In genomic region chr16:5454349-5454748, GRCh38 we compare ENCODE assay signal across 11 cellular contexts.
"Had no signal": no experiment of that assay in that cellular context is flagged by ENCODE, and none has a peak within 500 bp of the region (broad histone marks: within the 10 kb centered on the region; RNA-seq: fewer than 3 reads in every experiment).

No MANE protein-coding gene starts in this region.

- H3K4me3 Mint-ChIP-seq: GM23338, H9, HFFc6 had no signal

- DNase-seq: GM23248, GOT3, H7, H9, HCEC 1CT, HFFc6 had no signal

- H3K9me3 ChIP-seq: HAP-1 had no signal

- H3K4me3 ChIP-seq: GM23248, GM23338, HAP-1 had no signal

- FAIRE-seq: H1, H54 had no signal

- H3K4me1 ChIP-seq: HAP-1 had no signal

- H3K27ac ChIP-seq: GM23248 had no signal

- H3K9me3 Mint-ChIP-seq: GM23338, H9 had no signal

- H3K4me2 ChIP-seq: GM23338 had no signal

- H3K27ac Mint-ChIP-seq: GM23338, HFFc6 had no signal

- H3K36me3 ChIP-seq: HAP-1 had no signal

- H3K9ac ChIP-seq: GM23248 had no signal

- ATAC-seq: GM23338, HCT116 had no signal

- H2AFZ ChIP-seq: GM23248, GM23338 had no signal
